8 cellular contexts compared by ENCODE assay signal in the genomic region with DNA sequence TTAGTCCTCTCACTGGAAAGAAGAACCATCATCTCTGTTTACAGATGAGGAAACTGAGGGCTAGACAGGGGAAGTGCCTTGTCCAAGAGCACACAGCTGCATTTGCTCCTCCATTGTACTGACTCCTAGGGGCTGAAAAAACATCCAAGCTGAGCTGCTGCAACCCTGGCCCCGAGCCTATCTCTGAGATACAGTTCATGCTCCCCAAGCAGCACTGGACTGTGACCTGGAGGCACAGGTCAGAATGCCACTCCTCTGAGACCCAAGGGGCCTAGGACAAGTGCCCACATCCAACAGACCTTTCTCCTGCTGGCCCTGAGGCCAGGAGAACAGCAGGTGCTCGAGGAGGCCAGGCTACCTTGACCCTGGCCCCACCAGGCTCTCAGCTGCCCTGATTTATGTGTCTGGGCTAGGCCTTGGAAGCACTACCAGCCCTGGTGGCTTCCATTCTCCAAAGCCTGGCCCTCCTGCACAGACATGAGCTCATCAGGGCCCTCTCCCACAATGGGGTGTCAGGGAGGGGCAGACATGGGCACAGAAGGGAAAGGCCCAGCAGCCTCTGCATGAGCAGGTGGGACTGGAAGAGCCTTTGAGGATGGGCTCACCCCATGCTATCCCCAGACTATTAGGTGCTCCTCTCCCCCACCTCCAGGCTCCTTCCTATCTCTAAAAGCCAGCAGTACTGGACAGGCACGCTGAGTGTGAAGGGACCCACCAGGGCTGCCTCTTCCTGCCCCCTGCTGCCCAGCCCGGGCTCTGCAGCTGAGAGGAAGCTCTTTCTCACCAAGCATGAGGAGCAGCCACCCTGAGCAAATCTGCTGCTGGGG. TPM values are rescaled to one million over a fixed set of nuclear protein-coding genes. Genes with fewer than 3 reads are reported as not detected.
DNase-seq lines count a peak whose midpoint lies in the region; ATAC-seq and TF ChIP-seq lines count a peak whose summit lies in the region.

No MANE protein-coding gene starts in this region.

- H3K9me3 Mint-ChIP-seq in Caco-2 (ENCODE audit: unreplicated experiment) (no peaks in the 10 kb centered on the region), progenitor cell of endocrine pancreas (ENCODE audit: low read depth) (no peaks in the 10 kb centered on the region)
- no peaks in the 10 kb centered on the region for H3K9me3 Mint-ChIP-seq in activated naive CD8-positive, alpha-beta T cell treated with anti-CD3 and anti-CD28 coated beads for 36 hours

- no peaks in the 10 kb centered on the region for H3K36me3 Mint-ChIP-seq in Caco-2 (ENCODE audit: insufficient read depth, unreplicated experiment)
- no peaks in the 10 kb centered on the region for H3K36me3 Mint-ChIP-seq in activated naive CD8-positive, alpha-beta T cell treated with anti-CD3 and anti-CD28 coated beads for 36 hours
- H3K36me3 Mint-ChIP-seq in progenitor cell of endocrine pancreas (ENCODE audit: insufficient read depth) = no peaks in the 10 kb centered on the region

- no peaks in the 10 kb centered on the region for H3K27me3 Mint-ChIP-seq in Caco-2 (ENCODE audit: insufficient read depth, unreplicated experiment)
- peaks cover 5% of the 10 kb centered on the region for H3K27me3 Mint-ChIP-seq in activated naive CD8-positive, alpha-beta T cell treated with anti-CD3 and anti-CD28 coated beads for 36 hours
- peaks cover 27% of the 10 kb centered on the region for H3K27me3 Mint-ChIP-seq in progenitor cell of endocrine pancreas

- BruUV-seq in Caco-2 (replicated peaks; lab: Mats Ljungman, UMichigan) = no TSS peak

- POLR2A ChIA-PET in Caco-2 (lab: Charles Lee) (no interaction called here), RWPE1 (lab: Yijun Ruan, JAX; ENCODE audit: low non-redundant PET) (no interaction called here)

- no peak overlapping the region for H3K4me3 ChIP-seq in Caco-2 (ENCODE audit: low read depth, low read length)

- CTCF ChIA-PET in Caco-2 (lab: Charles Lee) = interaction anchor here (0.6 to 1.6 kb wide), 12 partner anchors 10 to 258 kb away, joined by 3 to 16 read pairs (median 5); no protein-coding TSS in a partner anchor
- CTCF ChIA-PET in RWPE1 (lab: Yijun Ruan, JAX) = interaction anchor here (0.5 to 2.0 kb wide), 9 partner anchors 13 to 309 kb away, joined by 3 to 7 read pairs (median 3); no protein-coding TSS in a partner anchor

- H3K4me1 Mint-ChIP-seq in Caco-2 (ENCODE audit: low read depth, unreplicated experiment) (peaks cover 14% of the 10 kb centered on the region), progenitor cell of endocrine pancreas (ENCODE audit: low read depth) (peaks cover 2% of the 10 kb centered on the region)
- H3K4me1 Mint-ChIP-seq in activated naive CD8-positive, alpha-beta T cell treated with anti-CD3 and anti-CD28 coated beads for 36 hours = peaks cover 3% of the 10 kb centered on the region

- H3K4me3 Mint-ChIP-seq in Caco-2 (ENCODE audit: unreplicated experiment) = no peak overlapping the region
- no peak overlapping the region for H3K4me3 Mint-ChIP-seq in activated naive CD8-positive, alpha-beta T cell treated with anti-CD3 and anti-CD28 coated beads for 36 hours
- no peak overlapping the region for H3K4me3 Mint-ChIP-seq in progenitor cell of endocrine pancreas (ENCODE audit: low read depth)

- peaks cover 5% of the 10 kb centered on the region for H3K4me1 ChIP-seq in Caco-2

- no peaks in the 10 kb centered on the region for H3K9me3 ChIP-seq in Caco-2

- ATAC-seq in HG03135 (IDR thresholded peaks at IDR 0.05; ENCODE audit: unreplicated experiment) (peak; percentile 54), HG02571 (IDR thresholded peaks at IDR 0.05; ENCODE audit: unreplicated experiment) (no peak), HG02938 (IDR thresholded peaks at IDR 0.05; ENCODE audit: unreplicated experiment) (no peak)

- intact Hi-C loops in Caco-2 (cut with micrococcal nuclease; ENCODE audit: unreplicated experiment) (loop anchor here (2.0 kb wide), 1 partner anchor 80 kb away; no protein-coding TSS in a partner anchor), head of caudate nucleus (cut with DNase I) (no loop called here)

- H3K27ac Mint-ChIP-seq in Caco-2 (ENCODE audit: unreplicated experiment) = no peak overlapping the region
- no peak overlapping the region for H3K27ac Mint-ChIP-seq in activated naive CD8-positive, alpha-beta T cell treated with anti-CD3 and anti-CD28 coated beads for 36 hours
- H3K27ac Mint-ChIP-seq in progenitor cell of endocrine pancreas = no peak overlapping the region

- DNase-seq in Caco-2 (peak; percentile 52 to 60), RWPE1 (ENCODE audit: low spot score) (no peak), head of caudate nucleus (peak in 41 of 42 donors; percentile 58 to 88 (median 75)), progenitor cell of endocrine pancreas (ENCODE audit: low spot score, unreplicated experiment) (peak; percentile 59)
- DNase-seq in activated naive CD8-positive, alpha-beta T cell treated with anti-CD3 and anti-CD28 coated beads for 36 hours = peak; percentile 64

- H3K27ac ChIP-seq in RWPE1 = peak overlapping the region; percentile 19; the same call in 1 of the 2 replicates

- H3K27me3 ChIP-seq in Caco-2 (replicated peaks; ENCODE audit: control insufficient read depth, insufficient read depth, low read length) = no peaks in the 10 kb centered on the region

- TF ChIP-seq CTCF in Caco-2 (IDR thresholded peaks at IDR 0.05; ENCODE audit: insufficient read depth in 1 of 2, low read depth in 1 of 2, low read length in 1 of 2, severe bottlenecking in 1 of 2, unreplicated experiment in 1 of 2) (peak; percentile 40 to 45), RWPE1 (conservative IDR thresholded peaks at IDR 0.05; ENCODE audit: low read depth) (no peak; the same call in 1 of the 2 replicates), progenitor cell of endocrine pancreas (IDR thresholded peaks at IDR 0.05; ENCODE audit: unreplicated experiment) (peak; percentile 73)

- no peaks in the 10 kb centered on the region for H3K36me3 ChIP-seq in Caco-2 (ENCODE audit: control insufficient read depth, insufficient read depth, low read length)

RNA-seq across cellular contexts. Expression of a gene that starts 18.9 kb away (rescaled TPM):
- total RNA-seq in Caco-2 (2022) (1.4 and 2.2 TPM in 2 replicates), progenitor cell of endocrine pancreas (4.6 and 5.5 TPM in 2 replicates)
- total RNA-seq in activated naive CD8-positive, alpha-beta T cell treated with anti-CD3 and anti-CD28 coated beads for 36 hours = under 1 TPM; 0.08 to 0.18 TPM

RNA-seq across cellular contexts. Expression of a gene that starts 41.5 kb away (rescaled TPM):
- total RNA-seq in Caco-2 (2022) (0.44 and 0.50 TPM in 2 replicates), progenitor cell of endocrine pancreas (0.67 and 2.1 TPM in 2 replicates)
- under 1 TPM; 0.36 to 0.93 TPM for total RNA-seq in activated naive CD8-positive, alpha-beta T cell treated with anti-CD3 and anti-CD28 coated beads for 36 hours
